In the genomic region with DNA sequence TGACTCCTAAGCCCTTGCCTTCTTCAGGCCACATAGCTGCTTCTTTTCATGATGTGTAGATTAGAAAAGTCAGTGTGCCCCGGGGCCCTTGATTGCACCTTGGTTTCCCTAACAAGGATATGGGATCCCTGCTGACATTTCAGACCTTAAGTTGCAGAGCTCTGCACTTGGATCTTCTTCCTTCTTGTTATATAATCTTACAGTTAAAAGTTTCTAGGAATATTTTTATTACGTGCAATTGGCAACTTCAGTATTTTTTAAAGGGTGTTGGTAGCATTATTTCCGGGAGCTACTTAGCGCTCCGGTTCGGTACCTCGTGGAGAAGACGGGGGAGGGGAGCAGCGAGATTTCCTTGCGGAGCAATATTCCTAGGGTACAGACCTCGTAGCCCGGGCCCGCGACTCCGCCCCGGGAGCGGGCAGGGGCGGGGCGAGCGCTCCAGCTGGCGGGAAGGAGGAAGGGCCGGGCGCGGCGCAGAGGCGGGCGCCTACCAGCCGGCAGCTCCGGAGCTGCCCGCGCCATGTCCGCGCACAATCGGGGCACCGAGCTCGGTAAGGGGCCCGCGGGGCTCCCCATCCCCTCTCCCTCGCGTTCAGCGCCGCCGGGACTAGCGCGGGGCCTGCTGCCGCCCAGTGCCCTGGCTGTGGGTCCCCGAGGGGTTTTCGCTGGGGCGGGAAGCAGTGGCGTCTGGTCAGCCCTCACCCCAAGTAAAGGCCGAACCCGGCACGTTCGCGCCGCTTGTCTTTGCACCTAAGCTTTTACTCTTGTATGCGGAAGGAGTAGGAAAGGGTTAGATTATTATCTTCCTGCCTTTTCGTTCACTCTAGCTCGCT, we compare ENCODE assay signal across 8 cellular contexts. TPM values are rescaled to one million over a fixed set of nuclear protein-coding genes. Genes with fewer than 3 reads are reported as not detected.
DNase-seq lines count a peak whose midpoint lies in the region; ATAC-seq and TF ChIP-seq lines count a peak whose summit lies in the region.

A gene (plus strand): TSS at position 469 of the 833 bp plus-strand sequence. CDS start 52 bp downstream, at position 521.

- H3K27ac Mint-ChIP-seq in HFFc6 (peak within 1 kb of the TSS; percentile 94), progenitor cell of endocrine pancreas (peak within 1 kb of the TSS; percentile 92)

- TF ChIP-seq CTCF in GM12864 (IDR thresholded peaks at IDR 0.05; ENCODE audit: low read depth, low read length, missing control alignments) (no peak), HFFc6 (IDR thresholded peaks at IDR 0.05) (peak; percentile 38; the same call in 1 of the 2 replicates), heart right ventricle (IDR thresholded peaks at IDR 0.05) (peak in 4 of 9 donors; percentile 3 to 27 (median 22)), progenitor cell of endocrine pancreas (IDR thresholded peaks at IDR 0.05; ENCODE audit: unreplicated experiment) (peak; percentile 11)

- H3K4me1 Mint-ChIP-seq in HFFc6 (ENCODE audit: low read depth), result peaks cover 27% of the 10 kb centered on the region
- H3K4me1 Mint-ChIP-seq in progenitor cell of endocrine pancreas (ENCODE audit: low read depth), result peaks cover 13% of the 10 kb centered on the region

- intact Hi-C loops in heart right ventricle (cut with DNase I), result no loop called here

- no peaks in the 10 kb centered on the region for H3K27me3 Mint-ChIP-seq in HFFc6 (ENCODE audit: insufficient read depth)
- H3K27me3 Mint-ChIP-seq in progenitor cell of endocrine pancreas, result no peaks in the 10 kb centered on the region

- peaks cover 0 to 18% (median 5%) of the 10 kb centered on the region in 9 donors for H3K36me3 ChIP-seq in heart right ventricle

- 0 to 1% (median 1%) methylated on average over 49 to 59 of the region's 59 CpGs for WGBS in adipose tissue, 3 donors
- WGBS in heart right ventricle, 2 donors, result 1% methylated on average over 43 to 59 of the region's 59 CpGs

- no peaks in the 10 kb centered on the region for H3K9me3 Mint-ChIP-seq in HFFc6
- no peaks in the 10 kb centered on the region for H3K9me3 Mint-ChIP-seq in progenitor cell of endocrine pancreas (ENCODE audit: low read depth)

- H3K4me3 Mint-ChIP-seq in HFFc6 (peak within 1 kb of the TSS; percentile 92), progenitor cell of endocrine pancreas (ENCODE audit: low read depth) (peak within 1 kb of the TSS; percentile 82)

- H3K27me3 ChIP-seq in heart right ventricle, result no peaks in the 10 kb centered on the region

- peak within 1 kb of the TSS; percentile 85 for H3K4me3 ChIP-seq in GM12864 (ENCODE audit: low read depth, low read length)
- H3K4me3 ChIP-seq in heart right ventricle, result peak within 1 kb of the TSS; percentile 71 to 90 (median 82)

- DNase-seq in GM12864 (ENCODE audit: low read depth), result no peak
- peak; percentile 52 for DNase-seq in HFFc6
- peak; percentile 75 for DNase-seq in NAMALWA (ENCODE audit: low spot score)
- DNase-seq in T follicular helper cell (ENCODE audit: low read depth), result peak; percentile 40
- peak; percentile 78 to 87 for DNase-seq in heart right ventricle
- DNase-seq in progenitor cell of endocrine pancreas (ENCODE audit: low spot score, unreplicated experiment), result peak; percentile 82
- peak; percentile 84 for DNase-seq in ureter (ENCODE audit: low spot score)

- H3K36me3 Mint-ChIP-seq in HFFc6 (ENCODE audit: low read depth) (no peaks in the 10 kb centered on the region; the same call in 1 of the 2 replicates), progenitor cell of endocrine pancreas (ENCODE audit: insufficient read depth) (no peaks in the 10 kb centered on the region)

- peak; percentile 97 to 100 (median 99) for ATAC-seq in heart right ventricle

- no peaks in the 10 kb centered on the region for H3K9me3 ChIP-seq in heart right ventricle

- H3K4me1 ChIP-seq in heart right ventricle, result peaks cover 0 to 21% (median 12%) of the 10 kb centered on the region in 9 donors

- H3K27ac ChIP-seq in adipose tissue (ENCODE audit: low read depth, low read length), result peak within 1 kb of the TSS; percentile 63
- peak within 1 kb of the TSS; percentile 63 to 97 (median 90) for H3K27ac ChIP-seq in heart right ventricle

RNA-seq across cellular contexts. Expression of the gene that starts here (rescaled TPM):
- 10 to 100 TPM; 28.1 to 46.4 (median 36.3) TPM for total RNA-seq in HFFc6 (2021; fragmentation: NEBNext Ultra II Directional; extraction: Animal tissue kit (Norgen Biotek cat#: 25700))
- 10 to 100 TPM; 20.2 to 43.2 (median 21.2) TPM for polyA plus RNA-seq in adipose tissue
- 10 to 100 TPM; 15.9 to 23.7 (median 19.2) TPM for total RNA-seq in heart right ventricle
- 10 to 100 TPM; 14.6 to 23.8 TPM for polyA plus RNA-seq in heart right ventricle
- total RNA-seq in progenitor cell of endocrine pancreas, result 41.9 and 49.8 TPM in 2 replicates
- total RNA-seq in ureter, result 23.1 TPM
